ENCODE assay signal across 17 cellular contexts in genomic region chr3:53708001-53708621, GRCh38.
A peak's percentile ranks its signal among the peaks of the same experiment; 100 is the strongest.
DNase-seq lines count a peak whose midpoint lies in the region; ATAC-seq, FAIRE-seq and TF ChIP-seq lines count a peak whose summit lies in the region.
"Had no signal": no experiment of that assay in that cellular context is flagged by ENCODE, and none has a peak within 500 bp of the region (broad histone marks: within the 10 kb centered on the region; RNA-seq: fewer than 3 reads in every experiment).

No MANE protein-coding gene starts in this region.

- no peaks in the 10 kb centered on the region for H3K36me3 ChIP-seq in lung (ENCODE audit: control insufficient read depth in 2 of 2, insufficient read depth in 2 of 2, low read length in 2 of 2)
- H3K36me3 ChIP-seq: WERI-Rb-1 had no signal

- H3K4me1 Mint-ChIP-seq in natural killer cell treated with Interleukin-12 subunit alpha and Interleukin-12 subunit beta and Interleukin-15 and Interleukin-18, amount 100 ng/mL, for 72 hours (ENCODE audit: low read depth in 2 of 2): peaks cover 0 to 5% of the 10 kb centered on the region in 2 donors

- DNase-seq in DMS53 treated with DMSO at 0.1 percent for 48 hours (lab: John Stamatoyannopoulos, UW; ENCODE audit: unreplicated experiment) (peak; percentile 33), NCI-H2029 treated with DMSO at 0.1 percent for 48 hours (lab: John Stamatoyannopoulos, UW) (peak; percentile 23), ecto neural progenitor cell (ENCODE audit: low spot score) (peak; percentile 42), lung (ENCODE audit: low spot score) (peak; percentile 81), urothelium cell line (ENCODE audit: low spot score) (no peak), HK-2 (ENCODE audit: unreplicated experiment) (no peak)
- DNase-seq in activated CD4-positive, alpha-beta T cell treated with anti-CD3 and anti-CD28 coated beads for 1 hour: no peak
- no peak for DNase-seq in natural killer cell treated with Interleukin-12 subunit alpha and Interleukin-12 subunit beta and Interleukin-15 and Interleukin-18, amount 100 ng/mL, for 72 hours (ENCODE audit: low spot score)
- DNase-seq: foreskin melanocyte, NCI-H1105 treated with DMSO at 0.1 percent for 48 hours, posterior cingulate gyrus, WERI-Rb-1 had no signal

- WGBS in lung, 2 donors: 41 to 42% methylated on average over 4 of the region's 4 CpGs

- no peak for TF ChIP-seq CTCF in lung (IDR thresholded peaks at IDR 0.05; ENCODE audit: control extremely low read depth, extremely low read depth)

- H3K36me3 Mint-ChIP-seq in natural killer cell treated with Interleukin-12 subunit alpha and Interleukin-12 subunit beta and Interleukin-15 and Interleukin-18, amount 100 ng/mL, for 72 hours: no peaks in the 10 kb centered on the region
- H3K36me3 Mint-ChIP-seq: activated naive CD8-positive, alpha-beta T cell had no signal

- H3K4me1 ChIP-seq in lung (ENCODE audit: control insufficient read depth in 2 of 2, insufficient read depth in 2 of 2, low read length in 2 of 2): peaks cover 0 to 4% of the 10 kb centered on the region in 2 donors

- ATAC-seq in lung (ENCODE audit: insufficient read depth, low FRiP score): peak; percentile 60
- ATAC-seq in natural killer cell treated with Interleukin-12 subunit alpha and Interleukin-12 subunit beta and Interleukin-15 and Interleukin-18, amount 100 ng/mL, for 72 hours: no peak

- no peak overlapping the region for H3K4me3 ChIP-seq in lung
- H3K4me3 ChIP-seq: SK-N-MC had no signal

- H3K27ac ChIP-seq in lung (ENCODE audit: low read depth in 1 of 2, low read length in 1 of 2): peak overlapping the region in 1 of 2 donors; percentile 69
- H3K27ac ChIP-seq: SK-N-MC, WERI-Rb-1 had no signal

- no peaks in the 10 kb centered on the region for H3K27me3 ChIP-seq in lung (ENCODE audit: control insufficient read depth, insufficient read depth)

- no peak for FAIRE-seq in urothelium cell line (lab: Jason Lieb, UNC)
- FAIRE-seq: bronchial epithelial cell, H54 had no signal

- H3K9me3 Mint-ChIP-seq in natural killer cell treated with Interleukin-12 subunit alpha and Interleukin-12 subunit beta and Interleukin-15 and Interleukin-18, amount 100 ng/mL, for 72 hours: no peaks in the 10 kb centered on the region

- H3K4me3 Mint-ChIP-seq in natural killer cell treated with Interleukin-12 subunit alpha and Interleukin-12 subunit beta and Interleukin-15 and Interleukin-18, amount 100 ng/mL, for 72 hours: no peak overlapping the region
- H3K4me3 Mint-ChIP-seq: activated naive CD8-positive, alpha-beta T cell; B cell had no signal

- no peaks in the 10 kb centered on the region for H3K9me3 ChIP-seq in lung (ENCODE audit: control insufficient read depth in 2 of 2, insufficient read depth in 1 of 2, low read length in 1 of 2)

- no peak overlapping the region for H3K27ac Mint-ChIP-seq in natural killer cell treated with Interleukin-12 subunit alpha and Interleukin-12 subunit beta and Interleukin-15 and Interleukin-18, amount 100 ng/mL, for 72 hours
- H3K27ac Mint-ChIP-seq: activated naive CD8-positive, alpha-beta T cell; B cell had no signal

- peaks cover 0 to 6% of the 10 kb centered on the region in 2 donors for H3K27me3 Mint-ChIP-seq in natural killer cell treated with Interleukin-12 subunit alpha and Interleukin-12 subunit beta and Interleukin-15 and Interleukin-18, amount 100 ng/mL, for 72 hours
- H3K27me3 Mint-ChIP-seq: activated naive CD8-positive, alpha-beta T cell; B cell had no signal

Comparison
In these comparisons a context has a peak if more than half of its experiments do, and no peak if none do; other contexts are left out.
1. DNase-seq: peak in DMS53 treated with DMSO at 0.1 percent for 48 hours (single experiment), NCI-H2029 treated with DMSO at 0.1 percent for 48 hours (single experiment), ecto neural progenitor cell (single experiment) and lung (single experiment); none in urothelium cell line (single experiment), activated CD4-positive, alpha-beta T cell treated with anti-CD3 and anti-CD28 coated beads for 1 hour (single experiment), natural killer cell treated with Interleukin-12 subunit alpha and Interleukin-12 subunit beta and Interleukin-15 and Interleukin-18, amount 100 ng/mL, for 72 hours (single experiment) and HK-2 (single experiment).